1 cellular context compared by ENCODE assay signal in the genomic region with DNA sequence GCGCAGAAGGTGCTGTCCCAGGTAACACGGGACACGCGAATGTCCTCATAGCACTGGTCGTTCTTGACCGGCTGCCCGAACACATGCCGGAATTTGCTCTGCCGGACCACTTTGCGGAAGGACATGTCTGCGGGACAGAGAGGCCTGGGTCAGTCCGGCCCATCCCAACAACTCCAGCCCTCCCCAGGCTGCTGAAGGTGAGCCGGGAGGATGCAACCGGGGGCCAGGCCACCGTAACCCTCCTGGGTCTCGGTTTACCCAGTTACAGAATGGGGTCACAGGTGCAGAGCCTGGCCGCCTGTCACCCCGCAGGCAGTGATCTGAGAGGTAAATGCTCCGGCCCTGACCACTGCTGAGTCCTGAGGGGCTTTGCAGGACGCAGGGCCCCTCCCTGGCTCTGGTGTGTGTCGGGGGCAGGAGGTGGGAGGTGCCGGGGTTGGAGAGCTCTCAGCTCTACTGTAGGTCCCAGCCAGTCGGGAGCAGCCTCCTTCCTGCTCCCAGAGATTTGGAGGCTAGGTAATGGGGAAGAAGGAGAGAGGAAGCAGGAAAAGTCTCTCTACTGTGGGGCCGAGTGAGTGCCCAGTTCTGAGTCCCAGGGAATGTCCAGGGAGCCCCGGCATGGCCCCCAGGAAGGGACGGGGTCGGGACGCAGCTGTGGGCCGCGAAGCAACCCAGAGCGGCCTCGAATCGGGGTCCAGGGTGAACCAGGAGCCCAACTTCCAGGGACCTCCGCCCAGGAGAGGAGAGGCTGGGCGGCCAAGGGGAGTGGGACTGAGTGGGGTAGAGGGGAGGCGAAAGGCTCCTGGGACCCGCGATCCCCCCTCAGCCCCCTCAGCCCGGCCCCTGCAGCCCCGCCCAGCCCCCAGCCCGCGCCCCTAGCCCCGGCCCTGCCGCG.
TF ChIP-seq lines count a peak whose summit lies in the region.

No MANE protein-coding gene starts in this region.

TF ChIP-seq in HepG2, 621 proteins besides CTCF, POLR2A, EP300 and RAD21:
- TF ChIP-seq POLR2G (IDR thresholded peaks at IDR 0.05; ENCODE audit: low read depth, low read length) (0 out of 2 replicates have a peak, but pooled peaks have one; percentile 31), JUN (CRISPR knock-in tag; IDR thresholded peaks at IDR 0.05) (no peak), KDM2A (CRISPR knock-in tag; IDR thresholded peaks at IDR 0.05; ENCODE audit: borderline replicate concordance, low read depth) (peak; percentile 29; the same call in 1 of the 2 replicates), MED1 (CRISPR knock-in tag; IDR thresholded peaks at IDR 0.05) (no peak), ZNF629 (CRISPR knock-in tag; conservative IDR thresholded peaks at IDR 0.05) (peak; percentile 80), ISL2 (CRISPR knock-in tag; IDR thresholded peaks at IDR 0.05) (0 out of 2 replicates have a peak, but pooled peaks have one; percentile 28), TMF1 (CRISPR knock-in tag; IDR thresholded peaks at IDR 0.05; ENCODE audit: low read depth) (no peak), TBX2 (CRISPR knock-in tag; IDR thresholded peaks at IDR 0.05; ENCODE audit: borderline replicate concordance) (no peak)
